In the genomic region with DNA sequence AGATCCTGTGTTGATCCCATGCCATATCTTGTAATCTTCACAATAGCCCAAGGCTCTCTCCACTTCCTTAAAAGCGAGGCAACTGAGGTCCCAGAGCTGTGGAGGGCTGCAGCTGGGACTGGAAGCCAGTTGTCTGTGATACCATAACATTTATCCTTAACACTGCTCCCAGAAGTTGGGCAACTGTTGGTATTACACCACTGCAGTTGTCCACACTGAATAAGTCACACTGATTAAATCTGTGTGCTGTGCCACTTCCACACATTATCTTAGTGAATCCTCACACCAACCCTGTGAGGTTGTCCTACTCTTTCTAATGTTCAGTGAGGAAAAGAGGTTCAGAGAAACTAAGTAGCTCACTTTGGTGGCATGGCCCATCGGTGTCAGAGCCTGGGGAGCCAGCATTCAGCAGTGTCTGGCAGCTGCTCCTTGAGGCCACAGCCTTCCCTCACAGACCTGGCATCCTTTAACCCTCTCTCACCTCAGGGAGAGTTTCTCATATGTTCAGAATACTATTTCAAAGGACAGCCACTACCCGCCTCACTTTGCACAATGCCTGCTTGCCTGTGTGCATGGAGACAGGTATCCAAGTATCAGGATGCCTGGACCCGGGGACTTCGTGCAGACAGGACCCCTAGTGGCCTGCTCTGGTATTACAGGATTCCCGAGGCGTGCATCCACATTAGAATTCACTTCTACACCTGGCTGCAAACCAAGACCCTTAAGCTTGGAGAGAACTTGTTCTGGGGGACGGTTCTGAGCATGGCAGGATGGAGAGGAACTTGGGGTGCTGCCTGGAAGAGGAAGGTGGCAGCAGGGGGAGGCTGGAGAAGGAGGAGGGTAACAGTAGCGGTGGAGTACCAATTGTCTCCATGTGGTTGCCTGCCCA, we compare ENCODE assay signal across 8 cellular contexts.
A peak's percentile ranks its signal among the peaks of the same experiment; 100 is the strongest.
DNase-seq lines count a peak whose midpoint lies in the region; ATAC-seq lines count a peak whose summit lies in the region.

No MANE protein-coding gene starts in this region.

- H3K79me1 ChIP-seq in mesenchymal stem cell (replicated peaks; ENCODE audit: low read length, poor library complexity, severe bottlenecking), result no peaks in the 10 kb centered on the region

- H3K9ac ChIP-seq in mesenchymal stem cell (ENCODE audit: low read length), result no peak overlapping the region

- no peak for ATAC-seq in Right ventricle myocardium superior (ENCODE audit: poor library complexity)
- ATAC-seq in Right ventricle myocardium inferior, result no peak
- no peak for ATAC-seq in GM18870 (IDR thresholded peaks at IDR 0.05; ENCODE audit: unreplicated experiment)

- no peak overlapping the region for H4K91ac ChIP-seq in mesenchymal stem cell (ENCODE audit: low read length)

- no peaks in the 10 kb centered on the region for H3K9me3 ChIP-seq in mesenchymal stem cell (ENCODE audit: control insufficient read depth, low read length)

- peaks cover 13% of the 10 kb centered on the region for H3K4me1 ChIP-seq in mesenchymal stem cell (ENCODE audit: control insufficient read depth, insufficient read depth, low read depth, low read length)

- H2AK5ac ChIP-seq in mesenchymal stem cell (ENCODE audit: low read length, severe bottlenecking), result no peak overlapping the region

- H2BK5ac ChIP-seq in mesenchymal stem cell (ENCODE audit: low read depth, low read length, poor library complexity, severe bottlenecking), result no peak overlapping the region

- H4K8ac ChIP-seq in mesenchymal stem cell (ENCODE audit: low read length), result no peak overlapping the region

- intact Hi-C loops in Right ventricle myocardium superior (cut with DNase I), result loop anchor here (5.0 kb wide), 1 partner anchor 290 kb away; the partner anchor contains the start of gene GRIK4
- intact Hi-C loops in Right ventricle myocardium inferior (cut with DNase I), result loop anchor here (2.0 kb wide), 1 partner anchor 291 kb away; the partner anchor contains the start of gene GRIK4

- no peak overlapping the region for H3K27ac ChIP-seq in mesenchymal stem cell (ENCODE audit: low read length, poor library complexity, severe bottlenecking)

- H2BK120ac ChIP-seq in mesenchymal stem cell (ENCODE audit: low read depth, low read length), result no peak overlapping the region

- H3K14ac ChIP-seq in mesenchymal stem cell (ENCODE audit: low read length in 2 of 2), result no peak overlapping the region

- H3K36me3 ChIP-seq in mesenchymal stem cell (ENCODE audit: control insufficient read depth in 1 of 2, insufficient read depth in 2 of 2, low read depth in 1 of 2, low read length in 2 of 2), result no peaks in the 10 kb centered on the region

- peaks cover 2 to 44% of the 10 kb centered on the region in 2 experiments for H3K27me3 ChIP-seq in mesenchymal stem cell (ENCODE audit: control insufficient read depth in 1 of 2, insufficient read depth in 1 of 2, low read length in 2 of 2)

- 43% methylated on average over 7 of the region's 9 CpGs for WGBS in mesenchymal stem cell

- DNase-seq in Right ventricle myocardium superior (peak; percentile 62), Right ventricle myocardium inferior (ENCODE audit: missing footprints) (no peak), NCI-H146 treated with DMSO at 0.1 percent for 48 hours (lab: John Stamatoyannopoulos, UW; ENCODE audit: unreplicated experiment) (peak; percentile 2), mesenchymal stem cell (peak; percentile 58)
- DNase-seq in activated CD4-positive, alpha-beta T cell treated with anti-CD3 and anti-CD28 coated beads for 48 hours, result peak; percentile 63
- DNase-seq in effector CD4-positive, alpha-beta T cell, result peak; percentile 20
- peak; percentile 21 for DNase-seq in stimulated activated CD8-positive, alpha-beta memory T cell treated with anti-CD3 and anti-CD28 coated beads, Interleukin-7, amount 100 ng/mL, for 24 hours (ENCODE audit: low read depth)

- H3K23ac ChIP-seq in mesenchymal stem cell (ENCODE audit: low read length in 2 of 2), result no peak overlapping the region

- no peak overlapping the region for H3K4me3 ChIP-seq in mesenchymal stem cell (ENCODE audit: insufficient read depth in 1 of 2, low read depth in 1 of 2, low read length in 2 of 2)

- H2BK15ac ChIP-seq in mesenchymal stem cell (ENCODE audit: low read depth, poor library complexity, severe bottlenecking), result no peak overlapping the region

- H3K4me2 ChIP-seq in mesenchymal stem cell (ENCODE audit: low read length, poor library complexity, severe bottlenecking), result no peak overlapping the region

- no peak overlapping the region for H2BK12ac ChIP-seq in mesenchymal stem cell (ENCODE audit: low read length in 2 of 2)

- H2AFZ ChIP-seq in mesenchymal stem cell (ENCODE audit: low read depth, low read length), result no peak overlapping the region

- no peak overlapping the region for H3K18ac ChIP-seq in mesenchymal stem cell (ENCODE audit: low read depth in 1 of 2, low read length in 2 of 2)

- H3K4ac ChIP-seq in mesenchymal stem cell (ENCODE audit: low read depth in 1 of 2, low read length in 2 of 2), result no peak overlapping the region
